Comparison of ENCODE assay signal across 1 cellular context in the genomic region with DNA sequence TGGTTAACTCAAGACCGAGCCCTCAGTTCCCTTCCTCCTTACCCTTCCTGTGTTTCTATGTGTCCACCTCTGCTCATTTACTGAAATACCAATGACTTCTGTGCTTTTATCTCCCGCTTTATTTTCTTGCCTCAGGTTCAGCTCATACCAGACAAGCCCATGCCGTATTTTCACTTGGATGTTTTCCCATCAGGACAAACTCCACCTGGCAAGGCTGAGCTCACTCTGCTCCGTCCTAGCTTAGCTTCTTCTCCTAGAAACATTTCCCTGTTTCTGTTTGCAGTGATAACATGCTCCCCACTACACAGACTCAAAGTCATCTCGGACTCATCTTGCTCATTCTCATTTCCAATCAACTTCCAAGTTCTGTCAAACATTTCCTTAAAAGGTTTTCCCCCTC.
TF ChIP-seq lines count a peak whose summit lies in the region.

No MANE protein-coding gene starts in this region.

TF ChIP-seq in IMR-90, 13 proteins besides CTCF, POLR2A, EP300 and RAD21 (continued from another document):
- TF ChIP-seq, protein P1, sequence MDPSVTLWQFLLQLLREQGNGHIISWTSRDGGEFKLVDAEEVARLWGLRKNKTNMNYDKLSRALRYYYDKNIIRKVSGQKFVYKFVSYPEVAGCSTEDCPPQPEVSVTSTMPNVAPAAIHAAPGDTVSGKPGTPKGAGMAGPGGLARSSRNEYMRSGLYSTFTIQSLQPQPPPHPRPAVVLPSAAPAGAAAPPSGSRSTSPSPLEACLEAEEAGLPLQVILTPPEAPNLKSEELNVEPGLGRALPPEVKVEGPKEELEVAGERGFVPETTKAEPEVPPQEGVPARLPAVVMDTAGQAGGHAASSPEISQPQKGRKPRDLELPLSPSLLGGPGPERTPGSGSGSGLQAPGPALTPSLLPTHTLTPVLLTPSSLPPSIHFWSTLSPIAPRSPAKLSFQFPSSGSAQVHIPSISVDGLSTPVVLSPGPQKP (IDR thresholded peaks at IDR 0.05; ENCODE audit: borderline replicate concordance, low read depth, low read length): no peak
- TF ChIP-seq CHD1 (IDR thresholded peaks at IDR 0.05; ENCODE audit: low read depth, low read length) (no peak), FOS (IDR thresholded peaks at IDR 0.05; ENCODE audit: low read depth, low read length) (no peak), CEBPB (IDR thresholded peaks at IDR 0.05; ENCODE audit: low read depth, low read length) (no peak), MXI1 (IDR thresholded peaks at IDR 0.05; ENCODE audit: borderline replicate concordance, low read depth, low read length) (no peak)
TF ChIP-seq in IMR-90: peak in this region for 0.
